Comparison of ENCODE assay signal across 16 cellular contexts in genomic region chr11:17477361-17477760, GRCh38. TPM values are rescaled to one million over a fixed set of nuclear protein-coding genes. Genes with fewer than 3 reads are reported as not detected.
A peak's percentile ranks its signal among the peaks of the same experiment; 100 is the strongest.
DNase-seq lines count a peak whose midpoint lies in the region; ATAC-seq and TF ChIP-seq lines count a peak whose summit lies in the region.
"Had no signal": no experiment of that assay in that cellular context is flagged by ENCODE, and none has a peak within 500 bp of the region (broad histone marks: within the 10 kb centered on the region; RNA-seq: fewer than 3 reads in every experiment).

No MANE protein-coding gene starts in this region.

- peak overlapping the region; percentile 36 for H3K4me3 Mint-ChIP-seq in activated CD8-positive, alpha-beta T cell treated with anti-CD3 and anti-CD28 coated beads, Interleukin-2, amount 10 ng/mL, durations not matched to agents 7 days and 5 days
- H3K4me3 Mint-ChIP-seq in activated CD8-positive, alpha-beta T cell treated with anti-CD3 and anti-CD28 coated beads for 36 hours: no peak overlapping the region
- peak overlapping the region; percentile 42 to 68 (median 56) for H3K4me3 Mint-ChIP-seq in nephron
- H3K4me3 Mint-ChIP-seq in type B pancreatic cell: peak overlapping the region; percentile 61
- no peak overlapping the region for H3K4me3 Mint-ChIP-seq in mesothelial cell of epicardium

- H3K4me3 ChIP-seq in H7 (ENCODE audit: insufficient read depth, low read depth, low read length): no peak overlapping the region; the same call in 1 of the 2 replicates
- H3K4me3 ChIP-seq: SJSA1 had no signal

- H3K4me1 Mint-ChIP-seq in activated CD8-positive, alpha-beta T cell treated with anti-CD3 and anti-CD28 coated beads, Interleukin-2, amount 10 ng/mL, durations not matched to agents 7 days and 5 days (ENCODE audit: low read depth): peaks cover 14% of the 10 kb centered on the region
- no peaks in the 10 kb centered on the region for H3K4me1 Mint-ChIP-seq in activated CD8-positive, alpha-beta T cell treated with anti-CD3 and anti-CD28 coated beads for 36 hours (ENCODE audit: low read depth)
- H3K4me1 Mint-ChIP-seq in nephron: no peaks in the 10 kb centered on the region
- no peaks in the 10 kb centered on the region for H3K4me1 Mint-ChIP-seq in type B pancreatic cell (ENCODE audit: unreplicated experiment)
- peaks cover 3% of the 10 kb centered on the region for H3K4me1 Mint-ChIP-seq in mesothelial cell of epicardium

- intact Hi-C loops in activated CD8-positive, alpha-beta T cell treated with anti-CD3 and anti-CD28 coated beads for 36 hours (cut with micrococcal nuclease): no loop called here

- CTCF ChIA-PET in activated CD8-positive, alpha-beta T cell treated with anti-CD3 and anti-CD28 coated beads, Interleukin-2, amount 10 ng/mL, durations not matched to agents 7 days and 5 days (lab: Charles Lee): no interaction called here
- CTCF ChIA-PET in activated CD8-positive, alpha-beta T cell treated with anti-CD3 and anti-CD28 coated beads for 36 hours (lab: Charles Lee): no interaction called here

- no peaks in the 10 kb centered on the region for H3K36me3 Mint-ChIP-seq in activated CD8-positive, alpha-beta T cell treated with anti-CD3 and anti-CD28 coated beads, Interleukin-2, amount 10 ng/mL, durations not matched to agents 7 days and 5 days (ENCODE audit: low read depth)
- no peaks in the 10 kb centered on the region for H3K36me3 Mint-ChIP-seq in activated CD8-positive, alpha-beta T cell treated with anti-CD3 and anti-CD28 coated beads for 36 hours (ENCODE audit: low read depth)
- H3K36me3 Mint-ChIP-seq in nephron (ENCODE audit: low read depth) (no peaks in the 10 kb centered on the region), type B pancreatic cell (peaks cover 3% of the 10 kb centered on the region), mesothelial cell of epicardium (no peaks in the 10 kb centered on the region)
- H3K36me3 Mint-ChIP-seq: CD14-positive monocyte had no signal

- POLR2A ChIA-PET in activated CD8-positive, alpha-beta T cell treated with anti-CD3 and anti-CD28 coated beads, Interleukin-2, amount 10 ng/mL, durations not matched to agents 7 days and 5 days (lab: Charles Lee): no interaction called here
- POLR2A ChIA-PET in activated CD8-positive, alpha-beta T cell treated with anti-CD3 and anti-CD28 coated beads for 36 hours (lab: Charles Lee): no interaction called here

- TF ChIP-seq CTCF in activated CD8-positive, alpha-beta T cell treated with anti-CD3 and anti-CD28 coated beads for 36 hours (IDR thresholded peaks at IDR 0.05): no peak
- TF ChIP-seq CTCF in nephron (IDR thresholded peaks at IDR 0.05; ENCODE audit: unreplicated experiment in 3 of 3) (no peak), type B pancreatic cell (conservative IDR thresholded peaks at IDR 0.05) (no peak), mesothelial cell of epicardium (IDR thresholded peaks at IDR 0.05; ENCODE audit: unreplicated experiment) (no peak)

- peaks cover 77% of the 10 kb centered on the region for H3K27me3 Mint-ChIP-seq in activated CD8-positive, alpha-beta T cell treated with anti-CD3 and anti-CD28 coated beads, Interleukin-2, amount 10 ng/mL, durations not matched to agents 7 days and 5 days (ENCODE audit: low read depth)
- peaks cover 57% of the 10 kb centered on the region for H3K27me3 Mint-ChIP-seq in activated CD8-positive, alpha-beta T cell treated with anti-CD3 and anti-CD28 coated beads for 36 hours
- H3K27me3 Mint-ChIP-seq in nephron (ENCODE audit: low read depth) (peaks cover 91% of the 10 kb centered on the region), type B pancreatic cell (peaks cover 84% of the 10 kb centered on the region), mesothelial cell of epicardium (ENCODE audit: low read depth) (peaks cover 93% of the 10 kb centered on the region)

- no peak for ATAC-seq in activated CD8-positive, alpha-beta T cell treated with anti-CD3 and anti-CD28 coated beads, Interleukin-2, amount 10 ng/mL, durations not matched to agents 7 days and 5 days
- ATAC-seq in activated CD8-positive, alpha-beta T cell treated with anti-CD3 and anti-CD28 coated beads for 36 hours: no peak

- no peaks in the 10 kb centered on the region for H3K36me3 ChIP-seq in H7 (replicated peaks; ENCODE audit: control insufficient read depth, insufficient read depth, low read length)
- H3K36me3 ChIP-seq: SJSA1 had no signal

- DNase-seq in activated CD8-positive, alpha-beta T cell treated with anti-CD3 and anti-CD28 coated beads, Interleukin-2, amount 10 ng/mL, durations not matched to agents 7 days and 5 days: no peak
- DNase-seq in activated CD8-positive, alpha-beta T cell treated with anti-CD3 and anti-CD28 coated beads for 36 hours: no peak
- peak; percentile 11 for DNase-seq in cerebellar cortex (ENCODE audit: low spot score)
- no peak for DNase-seq in type B pancreatic cell (ENCODE audit: extremely low spot score, unreplicated experiment)
- DNase-seq in H7: no peak
- DNase-seq in NCI-H510A (lab: John Stamatoyannopoulos, UW): no peak
- DNase-seq in mesothelial cell of epicardium (ENCODE audit: low spot score in 2 of 2, unreplicated experiment in 2 of 2): no peak
- DNase-seq: DMS 273 treated with DMSO at 0.1 percent for 48 hours, IMR-90, NCI-H1417 treated with DMSO at 0.1 percent for 48 hours, NCI-H187 treated with DMSO at 0.1 percent for 48 hours had no signal

- peaks cover 62% of the 10 kb centered on the region for H3K27me3 ChIP-seq in H7 (ENCODE audit: control insufficient read depth, insufficient read depth, low read length)

- no peak overlapping the region for H3K27ac Mint-ChIP-seq in activated CD8-positive, alpha-beta T cell treated with anti-CD3 and anti-CD28 coated beads, Interleukin-2, amount 10 ng/mL, durations not matched to agents 7 days and 5 days
- H3K27ac Mint-ChIP-seq in activated CD8-positive, alpha-beta T cell treated with anti-CD3 and anti-CD28 coated beads for 36 hours: no peak overlapping the region
- no peak overlapping the region for H3K27ac Mint-ChIP-seq in nephron
- H3K27ac Mint-ChIP-seq in type B pancreatic cell: no peak overlapping the region
- no peak overlapping the region for H3K27ac Mint-ChIP-seq in mesothelial cell of epicardium
- H3K27ac Mint-ChIP-seq: CD14-positive monocyte had no signal

- no peaks in the 10 kb centered on the region for H3K9me3 Mint-ChIP-seq in activated CD8-positive, alpha-beta T cell treated with anti-CD3 and anti-CD28 coated beads, Interleukin-2, amount 10 ng/mL, durations not matched to agents 7 days and 5 days (ENCODE audit: insufficient read depth)
- H3K9me3 Mint-ChIP-seq in activated CD8-positive, alpha-beta T cell treated with anti-CD3 and anti-CD28 coated beads for 36 hours: no peaks in the 10 kb centered on the region
- no peaks in the 10 kb centered on the region for H3K9me3 Mint-ChIP-seq in nephron
- H3K9me3 Mint-ChIP-seq in type B pancreatic cell: no peaks in the 10 kb centered on the region
- H3K9me3 Mint-ChIP-seq in mesothelial cell of epicardium: no peaks in the 10 kb centered on the region

RNA-seq across cellular contexts. Expression of gene ABCC8, which starts 0.7 kb away (rescaled TPM):
- total RNA-seq in activated CD8-positive, alpha-beta T cell treated with anti-CD3 and anti-CD28 coated beads, Interleukin-2, amount 10 ng/mL, durations not matched to agents 7 days and 5 days: 1 to 10 TPM in 1 of 2 experiments, under 1 TPM in 1; 0.61 to 1.5 TPM
- not detected for total RNA-seq in activated CD8-positive, alpha-beta T cell treated with anti-CD3 and anti-CD28 coated beads for 36 hours
- total RNA-seq in type B pancreatic cell (ENCODE audit: low replicate concordance) (80.5 and 106 TPM in 2 replicates), mesothelial cell of epicardium (not detected in 3 replicates)
- total RNA-seq in H7 (2014; rRNA removed; shearing (Covaris generic)): 0.15 and 0.55 TPM in 2 replicates
- total RNA-seq: HT1080, IMR-90, M059J, SJSA1 had no signal

Comparison
In these comparisons a context has a peak if more than half of its experiments do, and no peak if none do; other contexts are left out.
1. H3K4me3 Mint-ChIP-seq: peak in activated CD8-positive, alpha-beta T cell treated with anti-CD3 and anti-CD28 coated beads, Interleukin-2, amount 10 ng/mL, durations not matched to agents 7 days and 5 days (single experiment), nephron (3 of 3) and type B pancreatic cell (single experiment); none in activated CD8-positive, alpha-beta T cell treated with anti-CD3 and anti-CD28 coated beads for 36 hours (single experiment) and mesothelial cell of epicardium (single experiment).
2. RNA of gene ABCC8, which starts 0.7 kb away (total RNA-seq): 80.5 to 106 TPM in type B pancreatic cell; 0.61 to 1.5 TPM in activated CD8-positive, alpha-beta T cell treated with anti-CD3 and anti-CD28 coated beads, Interleukin-2, amount 10 ng/mL, durations not matched to agents 7 days and 5 days, 0.15 to 0.55 TPM in H7, not detected in activated CD8-positive, alpha-beta T cell treated with anti-CD3 and anti-CD28 coated beads for 36 hours and not detected in mesothelial cell of epicardium; every median in the first group is over 10 times any median in the second.